Comparison of ENCODE assay signal across 11 cellular contexts in the genomic region with DNA sequence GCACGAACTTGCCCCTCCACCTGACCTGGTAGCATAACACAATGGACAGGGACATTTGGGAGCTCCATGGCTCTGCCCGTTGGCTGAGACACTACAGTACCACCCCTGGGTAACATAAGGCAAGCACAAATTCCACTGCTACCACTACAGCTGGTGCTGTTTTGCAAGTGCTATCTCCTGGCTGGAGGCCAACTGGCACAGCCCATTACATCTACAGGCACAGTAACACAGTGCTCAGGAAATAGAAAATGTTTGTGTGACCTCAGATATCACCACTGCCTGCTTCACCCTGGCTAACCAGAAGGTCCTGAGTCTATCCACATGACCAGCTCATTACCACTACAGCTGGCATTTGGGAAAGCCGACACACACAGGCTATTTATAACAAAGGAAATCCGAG.
DNase-seq lines count a peak whose midpoint lies in the region; ATAC-seq and TF ChIP-seq lines count a peak whose summit lies in the region.
"Had no signal": no experiment of that assay in that cellular context is flagged by ENCODE, and none has a peak within 500 bp of the region (broad histone marks: within the 10 kb centered on the region; RNA-seq: fewer than 3 reads in every experiment).

No MANE protein-coding gene starts in this region.

- H3K27ac ChIP-seq in prostate gland, result no peak overlapping the region

- TF ChIP-seq CTCF in prostate gland (IDR thresholded peaks at IDR 0.05), result no peak

- no peak for TF ChIP-seq POLR2A in prostate gland (IDR thresholded peaks at IDR 0.05)

- H3K4me3 ChIP-seq in prostate gland, result no peak overlapping the region

- H3K4me1 ChIP-seq in prostate gland (replicated peaks), result no peaks in the 10 kb centered on the region

- WGBS in prostate gland, result 60% methylated on average over 4 of the region's 4 CpGs

- no peaks in the 10 kb centered on the region for H3K27me3 ChIP-seq in prostate gland (replicated peaks; ENCODE audit: insufficient read depth)

- intact Hi-C loops in prostate gland (cut with DNase I), result no loop called here

- ATAC-seq in GM18861 (IDR thresholded peaks at IDR 0.05; ENCODE audit: unreplicated experiment), result no peak
- ATAC-seq: activated CD8-positive, alpha-beta T cell treated with anti-CD3 and anti-CD28 coated beads, Interleukin-2, amount 10 ng/mL, durations not matched to agents 7 days and 5 days had no signal

- peak; percentile 1 for DNase-seq in EH (ENCODE audit: low read depth)
- DNase-seq in SHP77 (lab: John Stamatoyannopoulos, UW), result peak; percentile 44 to 59
- DNase-seq in glomerular endothelial cell (ENCODE audit: extremely low read depth, low read depth, low spot score), result peak; percentile 89
- DNase-seq in prostate gland (ENCODE audit: low spot score), result peak; percentile 7
- no peak for DNase-seq in stimulated activated CD4-positive, alpha-beta T cell treated with anti-CD3 and anti-CD28 coated beads, Interleukin-4, amount 100 ng/mL, for 4 hours
- no peak for DNase-seq in activated CD4-positive, CD25-positive, alpha-beta regulatory T cell treated with anti-CD3 and anti-CD28 coated beads, Interleukin-2, amount 50 U/mL, for 72 hours
- DNase-seq in medulla oblongata (ENCODE audit: extremely low spot score), result no peak
- DNase-seq: activated CD8-positive, alpha-beta T cell treated with anti-CD3 and anti-CD28 coated beads, Interleukin-2, amount 10 ng/mL, durations not matched to agents 7 days and 5 days; DMS79; KBM-7 had no signal

- H3K36me3 ChIP-seq in prostate gland, result no peaks in the 10 kb centered on the region

- H3K9me3 ChIP-seq in prostate gland, result no peaks in the 10 kb centered on the region

Comparison
In these comparisons a context has a peak if more than half of its experiments do, and no peak if none do; other contexts are left out.
1. DNase-seq: peak in EH (single experiment), SHP77 (2 of 2), glomerular endothelial cell (single experiment) and prostate gland (single experiment); none in stimulated activated CD4-positive, alpha-beta T cell treated with anti-CD3 and anti-CD28 coated beads, Interleukin-4, amount 100 ng/mL, for 4 hours (0 of 2), activated CD4-positive, CD25-positive, alpha-beta regulatory T cell treated with anti-CD3 and anti-CD28 coated beads, Interleukin-2, amount 50 U/mL, for 72 hours (single experiment) and medulla oblongata (single experiment).